Comparison of ENCODE assay signal across 8 cellular contexts in genomic region chr15:29268706-29269484, GRCh38. TPM values are rescaled to one million over a fixed set of nuclear protein-coding genes. Genes with fewer than 3 reads are reported as not detected.
A peak's percentile ranks its signal among the peaks of the same experiment; 100 is the strongest.
DNase-seq lines count a peak whose midpoint lies in the region; ATAC-seq and TF ChIP-seq lines count a peak whose summit lies in the region.

No MANE protein-coding gene starts in this region.

- DNase-seq in HFFc6 = no peak
- peak; percentile 13 for DNase-seq in NCI-H2171 (lab: John Stamatoyannopoulos, UW)
- peak; percentile 45 for DNase-seq in activated CD8-positive, alpha-beta memory T cell treated with anti-CD3 and anti-CD28 coated beads, Interleukin-2, amount 50 U/mL, for 4 hours
- no peak for DNase-seq in epithelial cell of prostate (ENCODE audit: low read depth, low spot score)
- no peak for DNase-seq in stimulated activated naive B cell treated with anti-CD40 and anti-IgM and Interleukin-4, amounts not matched to agents 10 μg/mL and 1 μg/mL and 100 μg/mL, for 72 hours
- DNase-seq in KG1 (lab: John Stamatoyannopoulos, UW) = no peak

- H3K27ac ChIP-seq in epithelial cell of prostate (peak overlapping the region; percentile 77), muscle layer of duodenum (ENCODE audit: low read length) (peak overlapping the region; percentile 87)

- H3K4me1 ChIP-seq in muscle layer of duodenum (ENCODE audit: control insufficient read depth in 1 of 2, insufficient read depth in 2 of 2, low read length in 2 of 2) = peaks cover 0 to 30% of the 10 kb centered on the region in 2 donors

- peak overlapping the region; percentile 95 for H3K27ac Mint-ChIP-seq in HFFc6
- H3K27ac Mint-ChIP-seq in stimulated activated naive B cell treated with anti-CD40 and anti-IgM and Interleukin-4, amounts not matched to agents 10 μg/mL and 1 μg/mL and 100 μg/mL, for 72 hours = peak overlapping the region; percentile 99

- H3K27me3 Mint-ChIP-seq in HFFc6 (ENCODE audit: insufficient read depth) = no peaks in the 10 kb centered on the region; the same call in 1 of the 2 replicates
- H3K27me3 Mint-ChIP-seq in stimulated activated naive B cell treated with anti-CD40 and anti-IgM and Interleukin-4, amounts not matched to agents 10 μg/mL and 1 μg/mL and 100 μg/mL, for 72 hours = no peaks in the 10 kb centered on the region

- H3K4me3 ChIP-seq in muscle layer of duodenum (ENCODE audit: low read depth in 1 of 2, low read length in 2 of 2) = peak overlapping the region; percentile 87 to 91

- H3K36me3 Mint-ChIP-seq in HFFc6 (ENCODE audit: low read depth) = peaks cover 9% of the 10 kb centered on the region
- H3K36me3 Mint-ChIP-seq in stimulated activated naive B cell treated with anti-CD40 and anti-IgM and Interleukin-4, amounts not matched to agents 10 μg/mL and 1 μg/mL and 100 μg/mL, for 72 hours = peaks cover 3 to 8% of the 10 kb centered on the region in 2 donors

- no peak for TF ChIP-seq CTCF in HFFc6 (IDR thresholded peaks at IDR 0.05)

- no peaks in the 10 kb centered on the region for H3K9me3 ChIP-seq in muscle layer of duodenum (ENCODE audit: control insufficient read depth in 1 of 2, low read length in 2 of 2)

- H3K36me3 ChIP-seq in muscle layer of duodenum (ENCODE audit: control insufficient read depth in 1 of 2, insufficient read depth in 2 of 2, low read length in 2 of 2) = no peaks in the 10 kb centered on the region

- H3K9me3 Mint-ChIP-seq in HFFc6 = no peaks in the 10 kb centered on the region
- no peaks in the 10 kb centered on the region for H3K9me3 Mint-ChIP-seq in stimulated activated naive B cell treated with anti-CD40 and anti-IgM and Interleukin-4, amounts not matched to agents 10 μg/mL and 1 μg/mL and 100 μg/mL, for 72 hours

- H3K27me3 ChIP-seq in muscle layer of duodenum (ENCODE audit: low read depth, low read length) = no peaks in the 10 kb centered on the region

- peaks cover 65% of the 10 kb centered on the region for H3K4me1 Mint-ChIP-seq in HFFc6 (ENCODE audit: low read depth)
- H3K4me1 Mint-ChIP-seq in stimulated activated naive B cell treated with anti-CD40 and anti-IgM and Interleukin-4, amounts not matched to agents 10 μg/mL and 1 μg/mL and 100 μg/mL, for 72 hours = peaks cover 16 to 28% of the 10 kb centered on the region in 2 donors

- peak overlapping the region; percentile 99 for H3K4me3 Mint-ChIP-seq in HFFc6
- peak overlapping the region; percentile 97 to 99 for H3K4me3 Mint-ChIP-seq in stimulated activated naive B cell treated with anti-CD40 and anti-IgM and Interleukin-4, amounts not matched to agents 10 μg/mL and 1 μg/mL and 100 μg/mL, for 72 hours

- ATAC-seq in GM18498 (IDR thresholded peaks at IDR 0.05; ENCODE audit: unreplicated experiment) = peak; percentile 33
- ATAC-seq in stimulated activated naive B cell treated with anti-CD40 and anti-IgM and Interleukin-4, amounts not matched to agents 10 μg/mL and 1 μg/mL and 100 μg/mL, for 72 hours (replicated peaks) = peak; percentile 33 to 38

RNA-seq across cellular contexts. Expression of gene NSMCE3, which starts 0.7 kb away (rescaled TPM):
- total RNA-seq in HFFc6 (2021; fragmentation: NEBNext Ultra II Directional; extraction: Animal tissue kit (Norgen Biotek cat#: 25700)) = 10 to 100 TPM; 10.7 to 12.2 (median 11.3) TPM

Comparison
In these comparisons a context has a peak if more than half of its experiments do, and no peak if none do; other contexts are left out.
1. DNase-seq: peak in NCI-H2171 (single experiment) and activated CD8-positive, alpha-beta memory T cell treated with anti-CD3 and anti-CD28 coated beads, Interleukin-2, amount 50 U/mL, for 4 hours (single experiment); none in HFFc6 (single experiment), epithelial cell of prostate (single experiment), stimulated activated naive B cell treated with anti-CD40 and anti-IgM and Interleukin-4, amounts not matched to agents 10 μg/mL and 1 μg/mL and 100 μg/mL, for 72 hours (single experiment) and KG1 (single experiment).